1 cellular context compared by ENCODE assay signal in genomic region chr2:207624170-207625013, GRCh38.
TF ChIP-seq lines count a peak whose summit lies in the region.

No MANE protein-coding gene starts in this region.

TF ChIP-seq in HepG2, 621 proteins besides CTCF, POLR2A, EP300 and RAD21 (continued from another document and continues in another):
- no peak for TF ChIP-seq SETDB1 (CRISPR knock-in tag; IDR thresholded peaks at IDR 0.05; ENCODE audit: borderline replicate concordance)
- peak; percentile 74 for TF ChIP-seq POLR2AphosphoS5 (IDR thresholded peaks at IDR 0.05; ENCODE audit: low read depth, low read length)
- no peak for TF ChIP-seq NONO (IDR thresholded peaks at IDR 0.05)
- no peak; the same call in 1 of the 2 replicates for TF ChIP-seq NONO (CRISPR knock-in tag; conservative IDR thresholded peaks at IDR 0.05)
- TF ChIP-seq AGO1 (IDR thresholded peaks at IDR 0.05; ENCODE audit: low read depth, low read length, poor library complexity, severe bottlenecking) = no peak
- no peak for TF ChIP-seq ZNF138 (CRISPR knock-in tag; IDR thresholded peaks at IDR 0.05; ENCODE audit: low read depth)
- TF ChIP-seq ADNP (CRISPR knock-in tag; IDR thresholded peaks at IDR 0.05) = no peak
- TF ChIP-seq ZMYM4 (CRISPR knock-in tag; IDR thresholded peaks at IDR 0.05) = no peak
- no peak for TF ChIP-seq ZNF468 (CRISPR knock-in tag; IDR thresholded peaks at IDR 0.05)
- peak; percentile 43; the same call in 1 of the 2 replicates for TF ChIP-seq BRD4 (CRISPR knock-in tag; IDR thresholded peaks at IDR 0.05)
- no peak for TF ChIP-seq ZNF44 (CRISPR knock-in tag; IDR thresholded peaks at IDR 0.05)
- no peak for TF ChIP-seq SIN3A (IDR thresholded peaks at IDR 0.05; ENCODE audit: borderline replicate concordance, low read depth, low read length)
- no peak for TF ChIP-seq NFYC (CRISPR knock-in tag; IDR thresholded peaks at IDR 0.05)
- TF ChIP-seq ZNF646 (CRISPR knock-in tag; IDR thresholded peaks at IDR 0.05) = no peak
- TF ChIP-seq GABPB1 (CRISPR knock-in tag; IDR thresholded peaks at IDR 0.05) = no peak
- no peak for TF ChIP-seq ISL2 (CRISPR knock-in tag; IDR thresholded peaks at IDR 0.05)
- TF ChIP-seq KAT7 (CRISPR knock-in tag; IDR thresholded peaks at IDR 0.05; ENCODE audit: borderline replicate concordance) = peak; percentile 66; the same call in 1 of the 2 replicates
- TF ChIP-seq U2AF1 (optimal IDR thresholded peaks at IDR 0.05; ENCODE audit: low read depth, low read length) = peak; percentile 40
- no peak for TF ChIP-seq MIER2 (CRISPR knock-in tag; IDR thresholded peaks at IDR 0.05)
- no peak for TF ChIP-seq MTA1 (CRISPR knock-in tag; IDR thresholded peaks at IDR 0.05; ENCODE audit: borderline replicate concordance)
- no peak for TF ChIP-seq IKZF1 (IDR thresholded peaks at IDR 0.05)
- TF ChIP-seq RXRA (CRISPR knock-in tag; IDR thresholded peaks at IDR 0.05) = peak; percentile 24; the same call in 1 of the 2 replicates
- TF ChIP-seq TCF7L2 (IDR thresholded peaks at IDR 0.05; ENCODE audit: low read depth, low read length) = no peak
- no peak for TF ChIP-seq ZMYM3 (CRISPR knock-in tag; IDR thresholded peaks at IDR 0.05)
- no peak for TF ChIP-seq GABPA (IDR thresholded peaks at IDR 0.05; ENCODE audit: low read depth, low read length)
- peak; percentile 73 for TF ChIP-seq GABPA (CRISPR knock-in tag; IDR thresholded peaks at IDR 0.05; ENCODE audit: low read depth)
- no peak for TF ChIP-seq DMTF1 (CRISPR knock-in tag; IDR thresholded peaks at IDR 0.05)
- peak; percentile 28; the same call in 1 of the 2 replicates for TF ChIP-seq KMT2A (CRISPR knock-in tag; IDR thresholded peaks at IDR 0.05)
- TF ChIP-seq ZNF431 (CRISPR knock-in tag; IDR thresholded peaks at IDR 0.05; ENCODE audit: borderline replicate concordance, low read depth) = no peak
- no peak for TF ChIP-seq ARID4A (CRISPR knock-in tag; IDR thresholded peaks at IDR 0.05; ENCODE audit: borderline replicate concordance)
- TF ChIP-seq NFKBIZ (CRISPR knock-in tag; IDR thresholded peaks at IDR 0.05) = no peak
- TF ChIP-seq NR2F2 (IDR thresholded peaks at IDR 0.05; ENCODE audit: borderline replicate concordance, low read depth) = 0 out of 2 replicates have a peak, but pooled peaks have one; percentile 31
- no peak for TF ChIP-seq POLR2AphosphoS2 (IDR thresholded peaks at IDR 0.05; ENCODE audit: low read depth, low read length)
- no peak for TF ChIP-seq ZBTB42 (CRISPR knock-in tag; IDR thresholded peaks at IDR 0.05)
- no peak for TF ChIP-seq ZNF333 (CRISPR knock-in tag; IDR thresholded peaks at IDR 0.05; ENCODE audit: borderline replicate concordance)
- 0 out of 2 replicates have a peak, but pooled peaks have one; percentile 16 for TF ChIP-seq FOXJ3 (CRISPR knock-in tag; IDR thresholded peaks at IDR 0.05; ENCODE audit: borderline replicate concordance)
- no peak for TF ChIP-seq ZNF326 (CRISPR knock-in tag; IDR thresholded peaks at IDR 0.05; ENCODE audit: borderline replicate concordance)
- peak; percentile 77 for TF ChIP-seq POLR2G (IDR thresholded peaks at IDR 0.05; ENCODE audit: low read depth, low read length)
- TF ChIP-seq SIX4 (CRISPR knock-in tag; IDR thresholded peaks at IDR 0.05) = no peak
- no peak; the same call in 1 of the 2 replicates for TF ChIP-seq ZBTB2 (CRISPR knock-in tag; IDR thresholded peaks at IDR 0.05; ENCODE audit: low read depth)
- no peak for TF ChIP-seq ZNF639 (CRISPR knock-in tag; conservative IDR thresholded peaks at IDR 0.05)
- 0 out of 2 replicates have a peak, but pooled peaks have one; percentile 16 for TF ChIP-seq ZNF777 (CRISPR knock-in tag; IDR thresholded peaks at IDR 0.05)
- TF ChIP-seq RXRB (CRISPR knock-in tag; IDR thresholded peaks at IDR 0.05; ENCODE audit: borderline replicate concordance) = no peak
- no peak for TF ChIP-seq ZNF775 (CRISPR knock-in tag; IDR thresholded peaks at IDR 0.05; ENCODE audit: borderline replicate concordance)
- TF ChIP-seq NR1H2 (CRISPR knock-in tag; IDR thresholded peaks at IDR 0.05; ENCODE audit: borderline replicate concordance, low read depth) = peak; percentile 75; the same call in 1 of the 2 replicates
- TF ChIP-seq ZNF569 (CRISPR knock-in tag; IDR thresholded peaks at IDR 0.05; ENCODE audit: borderline replicate concordance) = no peak; the same call in 1 of the 2 replicates
- TF ChIP-seq DZIP1 (CRISPR knock-in tag; IDR thresholded peaks at IDR 0.05) = no peak
- no peak for TF ChIP-seq AKAP8 (CRISPR knock-in tag; IDR thresholded peaks at IDR 0.05)
- TF ChIP-seq MYC (CRISPR knock-in tag; IDR thresholded peaks at IDR 0.05; ENCODE audit: borderline replicate concordance) = no peak
- no peak for TF ChIP-seq ZSCAN30 (CRISPR knock-in tag; IDR thresholded peaks at IDR 0.05)
- TF ChIP-seq ZNF839 (CRISPR knock-in tag; IDR thresholded peaks at IDR 0.05; ENCODE audit: borderline replicate concordance) = no peak
- TF ChIP-seq ZNF33A (CRISPR knock-in tag; IDR thresholded peaks at IDR 0.05; ENCODE audit: borderline replicate concordance) = no peak
- 0 out of 2 replicates have a peak, but pooled peaks have one; percentile 51 for TF ChIP-seq ZBTB7A (CRISPR knock-in tag; IDR thresholded peaks at IDR 0.05)
